ENCODE assay signal across 8 cellular contexts in genomic region chr10:17201165-17202013, GRCh38. TPM values are rescaled to one million over a fixed set of nuclear protein-coding genes. Genes with fewer than 3 reads are reported as not detected.
A peak's percentile ranks its signal among the peaks of the same experiment; 100 is the strongest.
DNase-seq lines count a peak whose midpoint lies in the region; ATAC-seq and TF ChIP-seq lines count a peak whose summit lies in the region.

Gene TRDMT1 (minus strand): TSS chr10:17201672. CDS start chr10:17201634, 38 bp downstream.

- H3K9me3 ChIP-seq in SJCRH30 (replicated peaks) (no peaks in the 10 kb centered on the region), gastroesophageal sphincter (no peaks in the 10 kb centered on the region)

- peaks cover 26% of the 10 kb centered on the region for H3K4me1 ChIP-seq in SJCRH30
- peaks cover 0 to 19% (median 0%) of the 10 kb centered on the region in 3 donors for H3K4me1 ChIP-seq in gastroesophageal sphincter

- TF ChIP-seq POLR2A in gastroesophageal sphincter (IDR thresholded peaks at IDR 0.05), result peak; percentile 58 to 63

- TF ChIP-seq EP300 in gastroesophageal sphincter (IDR thresholded peaks at IDR 0.05), result no peak

- H3K4me3 ChIP-seq in SJCRH30, result peak within 1 kb of the TSS; percentile 70
- H3K4me3 ChIP-seq in gastroesophageal sphincter, result peak within 1 kb of the TSS; percentile 73 to 96

- peak in 1 of 4 experiments; percentile 34 for TF ChIP-seq CTCF in gastroesophageal sphincter (IDR thresholded peaks at IDR 0.05)

- H3K4me3 Mint-ChIP-seq in activated naive CD4-positive, alpha-beta T cell treated with anti-CD3 and anti-CD28 coated beads, Interleukin-2, amount 10 ng/mL, durations not matched to agents 7 days and 5 days, result peak within 1 kb of the TSS; percentile 93

- WGBS in gastroesophageal sphincter (ENCODE audit: low coverage in 1 of 2), 2 donors, result 0 to 4% methylated on average over 2 to 8 of the region's 56 CpGs

- peak within 1 kb of the TSS; percentile 90 for H3K27ac Mint-ChIP-seq in activated naive CD4-positive, alpha-beta T cell treated with anti-CD3 and anti-CD28 coated beads, Interleukin-2, amount 10 ng/mL, durations not matched to agents 7 days and 5 days

- no peaks in the 10 kb centered on the region for H3K27me3 Mint-ChIP-seq in activated naive CD4-positive, alpha-beta T cell treated with anti-CD3 and anti-CD28 coated beads, Interleukin-2, amount 10 ng/mL, durations not matched to agents 7 days and 5 days

- H3K9me3 Mint-ChIP-seq in activated naive CD4-positive, alpha-beta T cell treated with anti-CD3 and anti-CD28 coated beads, Interleukin-2, amount 10 ng/mL, durations not matched to agents 7 days and 5 days, result no peaks in the 10 kb centered on the region

- ATAC-seq in GM21723 (IDR thresholded peaks at IDR 0.05; ENCODE audit: unreplicated experiment), result peak; percentile 97
- peak; percentile 99 for ATAC-seq in gastroesophageal sphincter

- H3K27me3 ChIP-seq in SJCRH30, result no peaks in the 10 kb centered on the region
- no peaks in the 10 kb centered on the region for H3K27me3 ChIP-seq in gastroesophageal sphincter

- peaks cover 52% of the 10 kb centered on the region for H3K4me1 Mint-ChIP-seq in activated naive CD4-positive, alpha-beta T cell treated with anti-CD3 and anti-CD28 coated beads, Interleukin-2, amount 10 ng/mL, durations not matched to agents 7 days and 5 days

- H3K36me3 Mint-ChIP-seq in activated naive CD4-positive, alpha-beta T cell treated with anti-CD3 and anti-CD28 coated beads, Interleukin-2, amount 10 ng/mL, durations not matched to agents 7 days and 5 days, result peaks cover 2% of the 10 kb centered on the region

- CTCF ChIA-PET in activated naive CD4-positive, alpha-beta T cell treated with anti-CD3 and anti-CD28 coated beads, Interleukin-2, amount 10 ng/mL, durations not matched to agents 7 days and 5 days (lab: Charles Lee), result interaction anchor here (0.7 to 2.8 kb wide), 8 partner anchors 18 to 345 kb away, joined by 3 to 15 read pairs (median 3); no protein-coding TSS in a partner anchor

- DNase-seq in EL, result peak; percentile 93
- DNase-seq in KG1 (lab: John Stamatoyannopoulos, UW), result peak; percentile 75
- peak; percentile 92 to 93 for DNase-seq in SJCRH30
- DNase-seq in activated naive CD4-positive, alpha-beta T cell treated with anti-CD3 and anti-CD28 coated beads, Interleukin-2, amount 10 ng/mL, durations not matched to agents 7 days and 5 days, result peak; percentile 84
- peak; percentile 62 for DNase-seq in non-pigmented ciliary epithelial cell (ENCODE audit: low read depth)
- DNase-seq in substantia nigra (lab: John Stamatoyannopoulos, UW), result peak; percentile 51 to 90 (median 80)

- H3K27ac ChIP-seq in SJCRH30, result peak within 1 kb of the TSS; percentile 88
- peak within 1 kb of the TSS; percentile 91 to 97 (median 94) for H3K27ac ChIP-seq in gastroesophageal sphincter
- peak within 1 kb of the TSS; percentile 81 for H3K27ac ChIP-seq in substantia nigra (ENCODE audit: low read depth, low read length, poor library complexity, severe bottlenecking)

- H3K36me3 ChIP-seq in SJCRH30 (no peaks in the 10 kb centered on the region), gastroesophageal sphincter (no peaks in the 10 kb centered on the region)

RNA-seq across cellular contexts. Expression of gene TRDMT1, which starts in this region (rescaled TPM):
- 10.8 and 11.9 TPM in 2 replicates for total RNA-seq in SJCRH30 (2014; rRNA removed; shearing (Covaris generic))
- 1 to 10 TPM; 4.5 to 6.4 (median 5.3) TPM for total RNA-seq in gastroesophageal sphincter

Comparison
In these comparisons a context has a peak if more than half of its experiments do, and no peak if none do; other contexts are left out.
1. Peak in every context shown above with its lines: DNase-seq, ATAC-seq, H3K4me3 ChIP-seq and H3K27ac ChIP-seq.